In genomic region chr5:54062958-54063357, GRCh38 we compare ENCODE assay signal across 1 cellular context.
TF ChIP-seq lines count a peak whose summit lies in the region.

No MANE protein-coding gene starts in this region.

TF ChIP-seq in GM23338, 12 proteins besides CTCF, POLR2A, EP300 and RAD21 (continued from another document):
- TF ChIP-seq REST (IDR thresholded peaks at IDR 0.05; ENCODE audit: unreplicated experiment) (no peak), EZH2 (IDR thresholded peaks at IDR 0.05; ENCODE audit: low read depth, unreplicated experiment) (no peak), JUNB (IDR thresholded peaks at IDR 0.05; ENCODE audit: unreplicated experiment) (no peak), EZH2phosphoT487 (IDR thresholded peaks at IDR 0.05; ENCODE audit: unreplicated experiment) (no peak), ZNF331 (CRISPR knock-in tag; IDR thresholded peaks at IDR 0.05; ENCODE audit: low read depth) (no peak), ETS1 (IDR thresholded peaks at IDR 0.05) (no peak), CREB1 (CRISPR knock-in tag; IDR thresholded peaks at IDR 0.05; ENCODE audit: low read depth) (no peak), ZNF114 (CRISPR knock-in tag; IDR thresholded peaks at IDR 0.05) (no peak), POLR2AphosphoS5 (IDR thresholded peaks at IDR 0.05; ENCODE audit: low read depth) (no peak), STAT1 (IDR thresholded peaks at IDR 0.05; ENCODE audit: unreplicated experiment) (no peak)
TF ChIP-seq in GM23338: peak in this region for 0.
